In the genomic region with DNA sequence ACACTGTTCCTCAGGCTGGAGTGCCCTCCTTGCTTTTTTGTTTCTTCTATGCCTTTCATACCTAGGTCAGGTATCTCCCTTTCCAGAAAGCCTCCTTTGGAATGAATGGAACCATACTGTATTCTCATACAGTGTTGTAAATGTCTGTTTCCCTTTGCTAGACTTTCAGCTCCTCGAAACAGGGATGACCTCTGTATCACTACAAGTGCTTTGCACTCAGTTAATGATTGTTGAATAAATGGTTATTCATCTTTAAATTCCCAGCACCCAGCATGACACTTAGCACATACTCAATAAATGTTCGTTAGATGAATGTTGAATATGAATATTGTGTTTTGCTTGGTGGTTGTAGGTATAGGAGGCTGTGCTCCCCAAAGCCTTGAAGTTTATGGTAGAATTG, we compare ENCODE assay signal across 18 cellular contexts. TPM values are rescaled to one million over a fixed set of nuclear protein-coding genes. Genes with fewer than 3 reads are reported as not detected.
A peak's percentile ranks its signal among the peaks of the same experiment; 100 is the strongest.
DNase-seq lines count a peak whose midpoint lies in the region; ATAC-seq and TF ChIP-seq lines count a peak whose summit lies in the region.
"Had no signal": no experiment of that assay in that cellular context is flagged by ENCODE, and none has a peak within 500 bp of the region (broad histone marks: within the 10 kb centered on the region; RNA-seq: fewer than 3 reads in every experiment).

No MANE protein-coding gene starts in this region.

- H3K4me1 ChIP-seq in Panc1 (ENCODE audit: control insufficient read depth, insufficient read depth, low read length) = peaks cover 3% of the 10 kb centered on the region; the same call in 1 of the 2 replicates
- no peaks in the 10 kb centered on the region for H3K4me1 ChIP-seq in breast epithelium
- H3K4me1 ChIP-seq: body of pancreas had no signal

- no peaks in the 10 kb centered on the region for H3K9me3 Mint-ChIP-seq in activated T-cell treated with anti-CD3 and anti-CD28 coated beads, Interleukin-2, amount 50 U/mL, for 72 hours
- no peaks in the 10 kb centered on the region for H3K9me3 Mint-ChIP-seq in activated T-cell treated with anti-CD3 and anti-CD28 coated beads, Interleukin-2, amount 50 U/mL, for 4 hours
- no peaks in the 10 kb centered on the region for H3K9me3 Mint-ChIP-seq in immature natural killer cell
- H3K9me3 Mint-ChIP-seq in stimulated activated memory B cell treated with anti-CD40 and anti-IgM and Interleukin-4, amounts not matched to agents 10 μg/mL and 1 μg/mL and 100 μg/mL, for 72 hours = no peaks in the 10 kb centered on the region

- CTCF ChIA-PET in Panc1 (lab: Charles Lee) = interaction anchor here (0.7 to 1.0 kb wide), 3 partner anchors 18 to 143 kb away, joined by 7 to 17 read pairs (median 16); no protein-coding TSS in a partner anchor

- H3K27ac ChIP-seq in Panc1 (ENCODE audit: low read length) (0 out of 2 replicates have a peak overlapping the region, but pooled peaks have one; percentile 29), breast epithelium (no peak overlapping the region)
- H3K27ac ChIP-seq: body of pancreas, heart left ventricle, HL-60, SJCRH30 had no signal

- no peak for TF ChIP-seq POLR2A in breast epithelium (IDR thresholded peaks at IDR 0.05)

- H3K4me3 ChIP-seq in Panc1 (ENCODE audit: low read depth in 2 of 2, low read length in 2 of 2) (no peak overlapping the region), breast epithelium (no peak overlapping the region)
- H3K4me3 ChIP-seq: body of pancreas, heart left ventricle, SJCRH30 had no signal

- H3K9me3 ChIP-seq in Panc1 (ENCODE audit: control insufficient read depth, insufficient read depth, low read depth, low read length) (no peaks in the 10 kb centered on the region), breast epithelium (no peaks in the 10 kb centered on the region)
- H3K9me3 ChIP-seq: body of pancreas, heart left ventricle, SJCRH30 had no signal

- POLR2A ChIA-PET in Panc1 (lab: Charles Lee) = no interaction called here

- no peaks in the 10 kb centered on the region for H3K27me3 Mint-ChIP-seq in activated T-cell treated with anti-CD3 and anti-CD28 coated beads, Interleukin-2, amount 50 U/mL, for 72 hours (ENCODE audit: low read depth)
- H3K27me3 Mint-ChIP-seq in activated T-cell treated with anti-CD3 and anti-CD28 coated beads, Interleukin-2, amount 50 U/mL, for 4 hours (ENCODE audit: low read depth) = no peaks in the 10 kb centered on the region
- no peaks in the 10 kb centered on the region for H3K27me3 Mint-ChIP-seq in immature natural killer cell (ENCODE audit: low read depth in 3 of 3)
- no peaks in the 10 kb centered on the region for H3K27me3 Mint-ChIP-seq in stimulated activated memory B cell treated with anti-CD40 and anti-IgM and Interleukin-4, amounts not matched to agents 10 μg/mL and 1 μg/mL and 100 μg/mL, for 72 hours

- H3K27ac Mint-ChIP-seq in activated T-cell treated with anti-CD3 and anti-CD28 coated beads, Interleukin-2, amount 50 U/mL, for 72 hours = peak overlapping the region; percentile 1
- H3K27ac Mint-ChIP-seq in immature natural killer cell = peak overlapping the region in 4 of 6 donors; percentile 9 to 57 (median 20)
- peak overlapping the region; percentile 5 for H3K27ac Mint-ChIP-seq in stimulated activated memory B cell treated with anti-CD40 and anti-IgM and Interleukin-4, amounts not matched to agents 10 μg/mL and 1 μg/mL and 100 μg/mL, for 72 hours

- no peaks in the 10 kb centered on the region for H3K36me3 ChIP-seq in Panc1 (ENCODE audit: control insufficient read depth, insufficient read depth, low read length)
- H3K36me3 ChIP-seq in breast epithelium = no peaks in the 10 kb centered on the region

- no peak for ATAC-seq in activated T-cell treated with anti-CD3 and anti-CD28 coated beads, Interleukin-2, amount 50 U/mL, for 72 hours (replicated peaks in 1 of 2)
- ATAC-seq in activated T-cell treated with anti-CD3 and anti-CD28 coated beads, Interleukin-2, amount 50 U/mL, for 4 hours = no peak
- ATAC-seq in Panc1 = peak; percentile 35; the same call in 1 of the 2 replicates
- no peak for ATAC-seq in stimulated activated memory B cell treated with anti-CD40 and anti-IgM and Interleukin-4, amounts not matched to agents 10 μg/mL and 1 μg/mL and 100 μg/mL, for 72 hours

- intact Hi-C loops in Panc1 (cut with micrococcal nuclease; ENCODE audit: unreplicated experiment) = no loop called here
- intact Hi-C loops in breast epithelium (cut with DNase I; ENCODE audit: low total_unique reads) = no loop called here

- in situ Hi-C loops in Panc1 (cut with HindIII; ENCODE audit: low pct_unique_long_range_greater_than_20kb, low sequenced_read_pairs) = no loop called here

- BruUV-seq in Panc1 (replicated peaks; lab: Mats Ljungman, UMichigan) = no TSS peak

- H3K27me3 ChIP-seq in Panc1 (ENCODE audit: control insufficient read depth, insufficient read depth, low read length) (no peaks in the 10 kb centered on the region), breast epithelium (no peaks in the 10 kb centered on the region)
- H3K27me3 ChIP-seq: body of pancreas, heart left ventricle, SJCRH30 had no signal

- peaks cover 25% of the 10 kb centered on the region for H3K4me1 Mint-ChIP-seq in activated T-cell treated with anti-CD3 and anti-CD28 coated beads, Interleukin-2, amount 50 U/mL, for 72 hours (ENCODE audit: low read depth)
- H3K4me1 Mint-ChIP-seq in activated T-cell treated with anti-CD3 and anti-CD28 coated beads, Interleukin-2, amount 50 U/mL, for 4 hours (ENCODE audit: low read depth) = peaks cover 21% of the 10 kb centered on the region
- H3K4me1 Mint-ChIP-seq in immature natural killer cell = peaks cover 11 to 15% of the 10 kb centered on the region in 2 donors
- peaks cover 22% of the 10 kb centered on the region for H3K4me1 Mint-ChIP-seq in stimulated activated memory B cell treated with anti-CD40 and anti-IgM and Interleukin-4, amounts not matched to agents 10 μg/mL and 1 μg/mL and 100 μg/mL, for 72 hours

- no peak for DNase-seq in activated T-cell treated with anti-CD3 and anti-CD28 coated beads, Interleukin-2, amount 50 U/mL, for 72 hours
- no peak for DNase-seq in activated T-cell treated with anti-CD3 and anti-CD28 coated beads, Interleukin-2, amount 50 U/mL, for 4 hours
- DNase-seq in Panc1 (ENCODE audit: low read depth, low spot score) = no peak
- no peak for DNase-seq in immature natural killer cell
- no peak for DNase-seq in NCI-H226
- DNase-seq in breast epithelium (ENCODE audit: low spot score in 2 of 2) = no peak
- no peak for DNase-seq in hypothalamus (lab: John Stamatoyannopoulos, UW)

- H3K36me3 Mint-ChIP-seq in activated T-cell treated with anti-CD3 and anti-CD28 coated beads, Interleukin-2, amount 50 U/mL, for 72 hours (ENCODE audit: insufficient read depth in 2 of 2) = peaks cover 3 to 16% of the 10 kb centered on the region in 2 donors
- peaks cover 5% of the 10 kb centered on the region for H3K36me3 Mint-ChIP-seq in activated T-cell treated with anti-CD3 and anti-CD28 coated beads, Interleukin-2, amount 50 U/mL, for 4 hours (ENCODE audit: insufficient read depth)
- peaks cover 0 to 5% (median 4%) of the 10 kb centered on the region in 3 donors for H3K36me3 Mint-ChIP-seq in immature natural killer cell
- H3K36me3 Mint-ChIP-seq in stimulated activated memory B cell treated with anti-CD40 and anti-IgM and Interleukin-4, amounts not matched to agents 10 μg/mL and 1 μg/mL and 100 μg/mL, for 72 hours = peaks cover 12% of the 10 kb centered on the region

- no peak for TF ChIP-seq CTCF in Panc1 (IDR thresholded peaks at IDR 0.05)
- no peak for TF ChIP-seq CTCF in breast epithelium (IDR thresholded peaks at IDR 0.05)

- H3K4me3 Mint-ChIP-seq in activated T-cell treated with anti-CD3 and anti-CD28 coated beads, Interleukin-2, amount 50 U/mL, for 72 hours = no peak overlapping the region
- H3K4me3 Mint-ChIP-seq in activated T-cell treated with anti-CD3 and anti-CD28 coated beads, Interleukin-2, amount 50 U/mL, for 4 hours = no peak overlapping the region
- H3K4me3 Mint-ChIP-seq in immature natural killer cell = no peak overlapping the region
- H3K4me3 Mint-ChIP-seq in stimulated activated memory B cell treated with anti-CD40 and anti-IgM and Interleukin-4, amounts not matched to agents 10 μg/mL and 1 μg/mL and 100 μg/mL, for 72 hours = no peak overlapping the region

RNA-seq across cellular contexts. Expression of a gene that starts 5.9 kb away (rescaled TPM):
- total RNA-seq in activated T-cell treated with anti-CD3 and anti-CD28 coated beads, Interleukin-2, amount 50 U/mL, for 72 hours = 1 to 10 TPM; 6.7 to 7.1 TPM
- total RNA-seq in activated T-cell treated with anti-CD3 and anti-CD28 coated beads, Interleukin-2, amount 50 U/mL, for 4 hours = 1 to 10 TPM; 7.0 to 8.6 (median 7.4) TPM
- total RNA-seq in Panc1 (2021; ENCODE audit: unreplicated experiment) (29.3 TPM), breast epithelium (10 to 100 TPM; 18.6 to 22.6 (median 20.8) TPM)
- polyA plus RNA-seq in Panc1 (2012; ENCODE audit: insufficient read length) = 23.1 TPM
- 10 to 100 TPM in 1 of 3 donors, 1 to 10 TPM in 2; 5.5 to 11.1 (median 7.5) TPM for polyA plus RNA-seq in immature natural killer cell

RNA-seq across cellular contexts. Expression of a gene that starts 7.8 kb away (rescaled TPM):
- total RNA-seq in activated T-cell treated with anti-CD3 and anti-CD28 coated beads, Interleukin-2, amount 50 U/mL, for 72 hours = 10 to 100 TPM; 55.0 to 68.2 TPM
- 10 to 100 TPM; 20.1 to 22.6 (median 20.3) TPM for total RNA-seq in activated T-cell treated with anti-CD3 and anti-CD28 coated beads, Interleukin-2, amount 50 U/mL, for 4 hours
- total RNA-seq in Panc1 (2021; ENCODE audit: unreplicated experiment) (37.7 TPM), breast epithelium (10 to 100 TPM in 2 of 3 donors, 1 to 10 TPM in 1; 4.3 to 18.4 (median 15.7) TPM)
- 22.2 TPM for polyA plus RNA-seq in Panc1 (2012; ENCODE audit: insufficient read length)
- 10 to 100 TPM; 27.2 to 49.0 (median 37.6) TPM for polyA plus RNA-seq in immature natural killer cell

RNA-seq across cellular contexts. Expression of a gene that starts 7.8 kb away (rescaled TPM):
- 100 to 1,000 TPM; 109 to 119 TPM for total RNA-seq in activated T-cell treated with anti-CD3 and anti-CD28 coated beads, Interleukin-2, amount 50 U/mL, for 72 hours
- total RNA-seq in activated T-cell treated with anti-CD3 and anti-CD28 coated beads, Interleukin-2, amount 50 U/mL, for 4 hours = 10 to 100 TPM in 1 of 3 donors, 1 to 10 TPM in 2; 9.1 to 12.8 (median 9.3) TPM
- 71.2 TPM for total RNA-seq in Panc1 (2021; ENCODE audit: unreplicated experiment)
- 25.7 TPM for polyA plus RNA-seq in Panc1 (2012; ENCODE audit: insufficient read length)
- polyA plus RNA-seq in immature natural killer cell = 1 to 10 TPM in 1 of 3 donors, under 1 TPM in 2; 0.43 to 1.2 (median 0.46) TPM
- 1 to 10 TPM in 1 of 3 donors, under 1 TPM in 2; under 0.01 to 2.4 (median 0.44) TPM for total RNA-seq in breast epithelium

RNA-seq across cellular contexts. Expression of a gene that starts 28.0 kb away (rescaled TPM):
- total RNA-seq in activated T-cell treated with anti-CD3 and anti-CD28 coated beads, Interleukin-2, amount 50 U/mL, for 72 hours = under 1 TPM; 0.28 to 0.48 TPM
- not detected for total RNA-seq in activated T-cell treated with anti-CD3 and anti-CD28 coated beads, Interleukin-2, amount 50 U/mL, for 4 hours
- not detected for total RNA-seq in Panc1 (2021; ENCODE audit: unreplicated experiment)
- not detected for polyA plus RNA-seq in Panc1 (2012; ENCODE audit: insufficient read length)
- not detected for polyA plus RNA-seq in immature natural killer cell
- total RNA-seq in breast epithelium = not detected
- total RNA-seq: body of pancreas, fibroblast of lung, heart left ventricle, LHCN-M2, occipital lobe, skeletal muscle tissue, ureter had no signal
- polyA plus RNA-seq: fibroblast of lung, heart left ventricle, keratinocyte had no signal

RNA-seq across cellular contexts. Expression of a gene that starts 50.0 kb away (rescaled TPM):
- total RNA-seq in activated T-cell treated with anti-CD3 and anti-CD28 coated beads, Interleukin-2, amount 50 U/mL, for 72 hours = not detected
- total RNA-seq in activated T-cell treated with anti-CD3 and anti-CD28 coated beads, Interleukin-2, amount 50 U/mL, for 4 hours = not detected
- total RNA-seq in Panc1 (2021; ENCODE audit: unreplicated experiment) (not detected), breast epithelium (1 to 10 TPM in 2 of 3 donors, under 1 TPM in 1; 0.16 to 1.6 (median 1.2) TPM)
- polyA plus RNA-seq in Panc1 (2012; ENCODE audit: insufficient read length) = 0.57 TPM
- 1 to 10 TPM in 1 of 3 donors, under 1 TPM in 2; 0.31 to 1.4 (median 0.71) TPM for polyA plus RNA-seq in immature natural killer cell
- total RNA-seq: LHCN-M2 had no signal
- polyA plus RNA-seq: keratinocyte had no signal
